Comparison of ENCODE assay signal across 23 cellular contexts in genomic region chr9:9778293-9778692, GRCh38.
"Had no signal": no experiment of that assay in that cellular context is flagged by ENCODE, and none has a peak within 500 bp of the region (broad histone marks: within the 10 kb centered on the region; RNA-seq: fewer than 3 reads in every experiment).

No MANE protein-coding gene starts in this region.

- H3K36me3 ChIP-seq: MG63, SJCRH30 had no signal

- H3K27me3 ChIP-seq: MG63, SJCRH30 had no signal

- H3K4me3 ChIP-seq: MG63, SJCRH30 had no signal

- H3K4me1 ChIP-seq: SJCRH30 had no signal

- DNase-seq: IMR-90, Karpas-422, KG1, MG63, NCI-H1092, NCI-H1105 treated with DMSO at 0.1 percent for 48 hours, NCI-H1417 treated with DMSO at 0.1 percent for 48 hours, NCI-H146, NCI-H1694 treated with DMSO at 0.1 percent for 48 hours, NCI-H1930, NCI-H2081, NCI-H2107, NCI-H2227 treated with DMSO at 0.1 percent for 48 hours, NCI-H524, NCI-H526 treated with DMSO at 0.1 percent for 48 hours, NCI-H748 treated with DMSO at 0.1 percent for 48 hours, PC-3, SHP77 treated with DMSO at 0.1 percent for 48 hours, SJCRH30 had no signal

- ATAC-seq: HepG2, Panc1, PC-3, SK-N-SH treated with all-trans-retinoic acid at 6 μM for 48 hours had no signal

- H3K27ac ChIP-seq: RWPE1, SJCRH30 had no signal
